2 cellular contexts compared by ENCODE assay signal in the genomic region with DNA sequence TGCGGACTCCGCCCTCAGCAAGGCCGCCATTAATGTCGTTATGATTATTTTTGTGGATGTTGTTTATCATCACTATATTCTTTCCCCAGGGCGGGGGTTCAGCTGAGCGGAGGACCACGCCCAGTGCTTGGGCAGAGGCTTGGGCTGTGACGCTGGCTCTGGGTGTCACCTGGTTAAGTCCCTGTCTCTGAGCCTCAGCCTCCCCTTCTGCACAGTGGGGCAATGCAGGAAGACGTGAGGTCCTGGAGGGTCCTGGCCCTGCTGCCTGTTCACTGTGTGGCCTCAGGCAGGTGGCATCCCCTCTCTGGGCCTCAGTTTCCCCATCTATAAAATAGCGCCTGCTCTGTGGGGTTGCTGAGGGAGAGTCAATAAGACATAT.
TF ChIP-seq lines count a peak whose summit lies in the region.

No MANE protein-coding gene starts in this region.

TF ChIP-seq in H1, 55 proteins besides CTCF, POLR2A, EP300 and RAD21:
- TF ChIP-seq RBBP5 (IDR thresholded peaks at IDR 0.05; ENCODE audit: borderline replicate concordance, low read depth, low read length) = no peak
- no peak for TF ChIP-seq SIX5 (IDR thresholded peaks at IDR 0.05; ENCODE audit: low read depth, low read length)
- TF ChIP-seq FOSL1 (IDR thresholded peaks at IDR 0.05; ENCODE audit: insufficient read depth, low read depth, low read length) = no peak
- TF ChIP-seq RFX5 (IDR thresholded peaks at IDR 0.05; ENCODE audit: borderline replicate concordance, low read depth, low read length) = no peak
- TF ChIP-seq EGR1 (IDR thresholded peaks at IDR 0.05; ENCODE audit: borderline replicate concordance, low read depth, low read length) = no peak
- no peak for TF ChIP-seq ZNF274 (IDR thresholded peaks at IDR 0.05; ENCODE audit: borderline replicate concordance, extremely low read depth, low read length)
- TF ChIP-seq, protein P1, sequence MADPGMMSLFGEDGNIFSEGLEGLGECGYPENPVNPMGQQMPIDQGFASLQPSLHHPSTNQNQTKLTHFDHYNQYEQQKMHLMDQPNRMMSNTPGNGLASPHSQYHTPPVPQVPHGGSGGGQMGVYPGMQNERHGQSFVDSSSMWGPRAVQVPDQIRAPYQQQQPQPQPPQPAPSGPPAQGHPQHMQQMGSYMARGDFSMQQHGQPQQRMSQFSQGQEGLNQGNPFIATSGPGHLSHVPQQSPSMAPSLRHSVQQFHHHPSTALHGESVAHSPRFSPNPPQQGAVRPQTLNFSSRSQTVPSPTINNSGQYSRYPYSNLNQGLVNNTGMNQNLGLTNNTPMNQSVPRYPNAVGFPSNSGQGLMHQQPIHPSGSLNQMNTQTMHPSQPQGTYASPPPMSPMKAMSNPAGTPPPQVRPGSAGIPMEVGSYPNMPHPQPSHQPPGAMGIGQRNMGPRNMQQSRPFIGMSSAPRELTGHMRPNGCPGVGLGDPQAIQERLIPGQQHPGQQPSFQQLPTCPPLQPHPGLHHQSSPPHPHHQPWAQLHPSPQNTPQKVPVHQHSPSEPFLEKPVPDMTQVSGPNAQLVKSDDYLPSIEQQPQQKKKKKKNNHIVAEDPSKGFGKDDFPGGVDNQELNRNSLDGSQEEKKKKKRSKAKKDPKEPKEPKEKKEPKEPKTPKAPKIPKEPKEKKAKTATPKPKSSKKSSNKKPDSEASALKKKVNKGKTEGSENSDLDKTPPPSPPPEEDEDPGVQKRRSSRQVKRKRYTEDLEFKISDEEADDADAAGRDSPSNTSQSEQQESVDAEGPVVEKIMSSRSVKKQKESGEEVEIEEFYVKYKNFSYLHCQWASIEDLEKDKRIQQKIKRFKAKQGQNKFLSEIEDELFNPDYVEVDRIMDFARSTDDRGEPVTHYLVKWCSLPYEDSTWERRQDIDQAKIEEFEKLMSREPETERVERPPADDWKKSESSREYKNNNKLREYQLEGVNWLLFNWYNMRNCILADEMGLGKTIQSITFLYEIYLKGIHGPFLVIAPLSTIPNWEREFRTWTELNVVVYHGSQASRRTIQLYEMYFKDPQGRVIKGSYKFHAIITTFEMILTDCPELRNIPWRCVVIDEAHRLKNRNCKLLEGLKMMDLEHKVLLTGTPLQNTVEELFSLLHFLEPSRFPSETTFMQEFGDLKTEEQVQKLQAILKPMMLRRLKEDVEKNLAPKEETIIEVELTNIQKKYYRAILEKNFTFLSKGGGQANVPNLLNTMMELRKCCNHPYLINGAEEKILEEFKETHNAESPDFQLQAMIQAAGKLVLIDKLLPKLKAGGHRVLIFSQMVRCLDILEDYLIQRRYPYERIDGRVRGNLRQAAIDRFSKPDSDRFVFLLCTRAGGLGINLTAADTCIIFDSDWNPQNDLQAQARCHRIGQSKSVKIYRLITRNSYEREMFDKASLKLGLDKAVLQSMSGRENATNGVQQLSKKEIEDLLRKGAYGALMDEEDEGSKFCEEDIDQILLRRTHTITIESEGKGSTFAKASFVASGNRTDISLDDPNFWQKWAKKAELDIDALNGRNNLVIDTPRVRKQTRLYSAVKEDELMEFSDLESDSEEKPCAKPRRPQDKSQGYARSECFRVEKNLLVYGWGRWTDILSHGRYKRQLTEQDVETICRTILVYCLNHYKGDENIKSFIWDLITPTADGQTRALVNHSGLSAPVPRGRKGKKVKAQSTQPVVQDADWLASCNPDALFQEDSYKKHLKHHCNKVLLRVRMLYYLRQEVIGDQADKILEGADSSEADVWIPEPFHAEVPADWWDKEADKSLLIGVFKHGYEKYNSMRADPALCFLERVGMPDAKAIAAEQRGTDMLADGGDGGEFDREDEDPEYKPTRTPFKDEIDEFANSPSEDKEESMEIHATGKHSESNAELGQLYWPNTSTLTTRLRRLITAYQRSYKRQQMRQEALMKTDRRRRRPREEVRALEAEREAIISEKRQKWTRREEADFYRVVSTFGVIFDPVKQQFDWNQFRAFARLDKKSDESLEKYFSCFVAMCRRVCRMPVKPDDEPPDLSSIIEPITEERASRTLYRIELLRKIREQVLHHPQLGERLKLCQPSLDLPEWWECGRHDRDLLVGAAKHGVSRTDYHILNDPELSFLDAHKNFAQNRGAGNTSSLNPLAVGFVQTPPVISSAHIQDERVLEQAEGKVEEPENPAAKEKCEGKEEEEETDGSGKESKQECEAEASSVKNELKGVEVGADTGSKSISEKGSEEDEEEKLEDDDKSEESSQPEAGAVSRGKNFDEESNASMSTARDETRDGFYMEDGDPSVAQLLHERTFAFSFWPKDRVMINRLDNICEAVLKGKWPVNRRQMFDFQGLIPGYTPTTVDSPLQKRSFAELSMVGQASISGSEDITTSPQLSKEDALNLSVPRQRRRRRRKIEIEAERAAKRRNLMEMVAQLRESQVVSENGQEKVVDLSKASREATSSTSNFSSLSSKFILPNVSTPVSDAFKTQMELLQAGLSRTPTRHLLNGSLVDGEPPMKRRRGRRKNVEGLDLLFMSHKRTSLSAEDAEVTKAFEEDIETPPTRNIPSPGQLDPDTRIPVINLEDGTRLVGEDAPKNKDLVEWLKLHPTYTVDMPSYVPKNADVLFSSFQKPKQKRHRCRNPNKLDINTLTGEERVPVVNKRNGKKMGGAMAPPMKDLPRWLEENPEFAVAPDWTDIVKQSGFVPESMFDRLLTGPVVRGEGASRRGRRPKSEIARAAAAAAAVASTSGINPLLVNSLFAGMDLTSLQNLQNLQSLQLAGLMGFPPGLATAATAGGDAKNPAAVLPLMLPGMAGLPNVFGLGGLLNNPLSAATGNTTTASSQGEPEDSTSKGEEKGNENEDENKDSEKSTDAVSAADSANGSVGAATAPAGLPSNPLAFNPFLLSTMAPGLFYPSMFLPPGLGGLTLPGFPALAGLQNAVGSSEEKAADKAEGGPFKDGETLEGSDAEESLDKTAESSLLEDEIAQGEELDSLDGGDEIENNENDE (IDR thresholded peaks at IDR 0.05; ENCODE audit: insufficient replicate concordance, low read length) = no peak
- TF ChIP-seq CHD2 (IDR thresholded peaks at IDR 0.05; ENCODE audit: low read length) = no peak
- TF ChIP-seq, protein P2, sequence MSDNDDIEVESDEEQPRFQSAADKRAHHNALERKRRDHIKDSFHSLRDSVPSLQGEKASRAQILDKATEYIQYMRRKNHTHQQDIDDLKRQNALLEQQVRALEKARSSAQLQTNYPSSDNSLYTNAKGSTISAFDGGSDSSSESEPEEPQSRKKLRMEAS (IDR thresholded peaks at IDR 0.05) = no peak
- TF ChIP-seq KDM1A (IDR thresholded peaks at IDR 0.05; ENCODE audit: borderline replicate concordance, low read length) = no peak
- TF ChIP-seq CBX5 (IDR thresholded peaks at IDR 0.05; ENCODE audit: low read depth, low read length) = no peak

TF ChIP-seq in HepG2, 621 proteins besides CTCF, POLR2A, EP300 and RAD21 (continues in another document):
- TF ChIP-seq, protein P3, sequence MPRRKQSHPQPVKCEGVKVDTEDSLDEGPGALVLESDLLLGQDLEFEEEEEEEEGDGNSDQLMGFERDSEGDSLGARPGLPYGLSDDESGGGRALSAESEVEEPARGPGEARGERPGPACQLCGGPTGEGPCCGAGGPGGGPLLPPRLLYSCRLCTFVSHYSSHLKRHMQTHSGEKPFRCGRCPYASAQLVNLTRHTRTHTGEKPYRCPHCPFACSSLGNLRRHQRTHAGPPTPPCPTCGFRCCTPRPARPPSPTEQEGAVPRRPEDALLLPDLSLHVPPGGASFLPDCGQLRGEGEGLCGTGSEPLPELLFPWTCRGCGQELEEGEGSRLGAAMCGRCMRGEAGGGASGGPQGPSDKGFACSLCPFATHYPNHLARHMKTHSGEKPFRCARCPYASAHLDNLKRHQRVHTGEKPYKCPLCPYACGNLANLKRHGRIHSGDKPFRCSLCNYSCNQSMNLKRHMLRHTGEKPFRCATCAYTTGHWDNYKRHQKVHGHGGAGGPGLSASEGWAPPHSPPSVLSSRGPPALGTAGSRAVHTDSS (CRISPR knock-in tag; conservative IDR thresholded peaks at IDR 0.05) = no peak
- TF ChIP-seq ZNF333 (CRISPR knock-in tag; IDR thresholded peaks at IDR 0.05; ENCODE audit: borderline replicate concordance) (0 out of 2 replicates have a peak, but pooled peaks have one; percentile 73), PHF21A (CRISPR knock-in tag; IDR thresholded peaks at IDR 0.05) (0 out of 2 replicates have a peak, but pooled peaks have one; percentile 7), MTF2 (CRISPR knock-in tag; IDR thresholded peaks at IDR 0.05; ENCODE audit: borderline replicate concordance) (no peak), SP140L (CRISPR knock-in tag; IDR thresholded peaks at IDR 0.05; ENCODE audit: borderline replicate concordance) (0 out of 2 replicates have a peak, but pooled peaks have one; percentile 11), PCBP1 (IDR thresholded peaks at IDR 0.05; ENCODE audit: borderline replicate concordance, low read depth, low read length) (no peak), HNRNPK (IDR thresholded peaks at IDR 0.05; ENCODE audit: low read depth, low read length, poor library complexity, severe bottlenecking) (no peak), PITX1 (CRISPR knock-in tag; IDR thresholded peaks at IDR 0.05) (no peak), MED1 (CRISPR knock-in tag; IDR thresholded peaks at IDR 0.05) (no peak), ZNF670 (CRISPR knock-in tag; IDR thresholded peaks at IDR 0.05; ENCODE audit: borderline replicate concordance) (peak; percentile 66; the same call in 1 of the 2 replicates), ARNT2 (CRISPR knock-in tag; IDR thresholded peaks at IDR 0.05; ENCODE audit: low read depth) (no peak), ZNF768 (CRISPR knock-in tag; IDR thresholded peaks at IDR 0.05) (peak; percentile 93; the same call in 1 of the 2 replicates), KLF12 (CRISPR knock-in tag; IDR thresholded peaks at IDR 0.05; ENCODE audit: borderline replicate concordance) (peak; percentile 17; the same call in 1 of the 2 replicates), FOXK1 (CRISPR knock-in tag; IDR thresholded peaks at IDR 0.05; ENCODE audit: borderline replicate concordance, low read depth) (0 out of 2 replicates have a peak, but pooled peaks have one; percentile 2), HOXA9 (CRISPR knock-in tag; IDR thresholded peaks at IDR 0.05; ENCODE audit: borderline replicate concordance) (0 out of 2 replicates have a peak, but pooled peaks have one; percentile 3), SPEN (CRISPR knock-in tag; IDR thresholded peaks at IDR 0.05; ENCODE audit: low read depth) (no peak), HDAC1 (CRISPR knock-in tag; IDR thresholded peaks at IDR 0.05) (peak; percentile 49), NONO (IDR thresholded peaks at IDR 0.05) (no peak), NONO (CRISPR knock-in tag; conservative IDR thresholded peaks at IDR 0.05) (0 out of 2 replicates have a peak, but pooled peaks have one; percentile 1), ZNF776 (CRISPR knock-in tag; IDR thresholded peaks at IDR 0.05) (0 out of 2 replicates have a peak, but pooled peaks have one; percentile 13), ZNF660 (CRISPR knock-in tag; IDR thresholded peaks at IDR 0.05; ENCODE audit: borderline replicate concordance, low read depth) (no peak), KLF6 (CRISPR knock-in tag; IDR thresholded peaks at IDR 0.05) (0 out of 2 replicates have a peak, but pooled peaks have one; percentile 4), ZNF33A (CRISPR knock-in tag; IDR thresholded peaks at IDR 0.05; ENCODE audit: borderline replicate concordance) (0 out of 2 replicates have a peak, but pooled peaks have one; percentile 52)
- TF ChIP-seq, protein P4, sequence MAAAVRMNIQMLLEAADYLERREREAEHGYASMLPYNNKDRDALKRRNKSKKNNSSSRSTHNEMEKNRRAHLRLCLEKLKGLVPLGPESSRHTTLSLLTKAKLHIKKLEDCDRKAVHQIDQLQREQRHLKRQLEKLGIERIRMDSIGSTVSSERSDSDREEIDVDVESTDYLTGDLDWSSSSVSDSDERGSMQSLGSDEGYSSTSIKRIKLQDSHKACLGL (CRISPR knock-in tag; IDR thresholded peaks at IDR 0.05) = 0 out of 2 replicates have a peak, but pooled peaks have one; percentile 18
- TF ChIP-seq, protein P5, sequence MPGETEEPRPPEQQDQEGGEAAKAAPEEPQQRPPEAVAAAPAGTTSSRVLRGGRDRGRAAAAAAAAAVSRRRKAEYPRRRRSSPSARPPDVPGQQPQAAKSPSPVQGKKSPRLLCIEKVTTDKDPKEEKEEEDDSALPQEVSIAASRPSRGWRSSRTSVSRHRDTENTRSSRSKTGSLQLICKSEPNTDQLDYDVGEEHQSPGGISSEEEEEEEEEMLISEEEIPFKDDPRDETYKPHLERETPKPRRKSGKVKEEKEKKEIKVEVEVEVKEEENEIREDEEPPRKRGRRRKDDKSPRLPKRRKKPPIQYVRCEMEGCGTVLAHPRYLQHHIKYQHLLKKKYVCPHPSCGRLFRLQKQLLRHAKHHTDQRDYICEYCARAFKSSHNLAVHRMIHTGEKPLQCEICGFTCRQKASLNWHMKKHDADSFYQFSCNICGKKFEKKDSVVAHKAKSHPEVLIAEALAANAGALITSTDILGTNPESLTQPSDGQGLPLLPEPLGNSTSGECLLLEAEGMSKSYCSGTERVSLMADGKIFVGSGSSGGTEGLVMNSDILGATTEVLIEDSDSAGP (CRISPR knock-in tag; IDR thresholded peaks at IDR 0.05; ENCODE audit: borderline replicate concordance) = peak; percentile 97; the same call in 1 of the 2 replicates
- TF ChIP-seq, protein P6, sequence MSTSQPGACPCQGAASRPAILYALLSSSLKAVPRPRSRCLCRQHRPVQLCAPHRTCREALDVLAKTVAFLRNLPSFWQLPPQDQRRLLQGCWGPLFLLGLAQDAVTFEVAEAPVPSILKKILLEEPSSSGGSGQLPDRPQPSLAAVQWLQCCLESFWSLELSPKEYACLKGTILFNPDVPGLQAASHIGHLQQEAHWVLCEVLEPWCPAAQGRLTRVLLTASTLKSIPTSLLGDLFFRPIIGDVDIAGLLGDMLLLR (CRISPR knock-in tag; IDR thresholded peaks at IDR 0.05) = 0 out of 2 replicates have a peak, but pooled peaks have one; percentile 16
- TF ChIP-seq, protein P7, sequence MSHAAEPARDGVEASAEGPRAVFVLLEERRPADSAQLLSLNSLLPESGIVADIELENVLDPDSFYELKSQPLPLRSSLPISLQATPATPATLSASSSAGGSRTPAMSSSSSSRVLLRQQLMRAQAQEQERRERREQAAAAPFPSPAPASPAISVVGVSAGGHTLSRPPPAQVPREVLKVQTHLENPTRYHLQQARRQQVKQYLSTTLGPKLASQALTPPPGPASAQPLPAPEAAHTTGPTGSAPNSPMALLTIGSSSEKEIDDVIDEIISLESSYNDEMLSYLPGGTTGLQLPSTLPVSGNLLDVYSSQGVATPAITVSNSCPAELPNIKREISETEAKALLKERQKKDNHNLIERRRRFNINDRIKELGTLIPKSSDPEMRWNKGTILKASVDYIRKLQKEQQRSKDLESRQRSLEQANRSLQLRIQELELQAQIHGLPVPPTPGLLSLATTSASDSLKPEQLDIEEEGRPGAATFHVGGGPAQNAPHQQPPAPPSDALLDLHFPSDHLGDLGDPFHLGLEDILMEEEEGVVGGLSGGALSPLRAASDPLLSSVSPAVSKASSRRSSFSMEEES (CRISPR knock-in tag; IDR thresholded peaks at IDR 0.05) = 0 out of 2 replicates have a peak, but pooled peaks have one; percentile 5
- TF ChIP-seq, protein P8, sequence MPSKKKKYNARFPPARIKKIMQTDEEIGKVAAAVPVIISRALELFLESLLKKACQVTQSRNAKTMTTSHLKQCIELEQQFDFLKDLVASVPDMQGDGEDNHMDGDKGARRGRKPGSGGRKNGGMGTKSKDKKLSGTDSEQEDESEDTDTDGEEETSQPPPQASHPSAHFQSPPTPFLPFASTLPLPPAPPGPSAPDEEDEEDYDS (CRISPR knock-in tag; IDR thresholded peaks at IDR 0.05) = no peak
- TF ChIP-seq, protein P9, sequence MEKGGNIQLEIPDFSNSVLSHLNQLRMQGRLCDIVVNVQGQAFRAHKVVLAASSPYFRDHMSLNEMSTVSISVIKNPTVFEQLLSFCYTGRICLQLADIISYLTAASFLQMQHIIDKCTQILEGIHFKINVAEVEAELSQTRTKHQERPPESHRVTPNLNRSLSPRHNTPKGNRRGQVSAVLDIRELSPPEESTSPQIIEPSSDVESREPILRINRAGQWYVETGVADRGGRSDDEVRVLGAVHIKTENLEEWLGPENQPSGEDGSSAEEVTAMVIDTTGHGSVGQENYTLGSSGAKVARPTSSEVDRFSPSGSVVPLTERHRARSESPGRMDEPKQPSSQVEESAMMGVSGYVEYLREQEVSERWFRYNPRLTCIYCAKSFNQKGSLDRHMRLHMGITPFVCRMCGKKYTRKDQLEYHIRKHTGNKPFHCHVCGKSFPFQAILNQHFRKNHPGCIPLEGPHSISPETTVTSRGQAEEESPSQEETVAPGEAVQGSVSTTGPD (CRISPR knock-in tag; IDR thresholded peaks at IDR 0.05) = 0 out of 2 replicates have a peak, but pooled peaks have one; percentile 35
